23 cellular contexts compared by ENCODE assay signal in the genomic region with DNA sequence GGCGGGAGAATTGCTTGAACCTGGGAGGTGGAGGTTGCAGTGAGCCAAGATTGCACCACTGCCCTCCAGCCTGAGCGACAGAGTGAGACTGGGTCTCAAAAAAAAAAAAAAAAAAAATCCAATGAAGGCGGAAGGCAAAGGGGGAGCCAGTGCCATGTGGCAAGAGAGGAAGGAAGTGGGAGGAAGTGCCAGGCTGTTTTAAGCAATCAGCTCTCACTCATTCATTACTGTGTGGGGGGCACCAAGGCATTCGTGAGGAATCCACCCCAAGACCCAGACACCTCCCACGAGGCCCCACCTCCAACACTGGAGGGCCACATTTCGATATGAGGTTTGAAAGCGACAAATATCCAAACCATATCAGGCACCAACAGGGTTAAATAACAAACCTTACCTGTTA. TPM values are rescaled to one million over a fixed set of nuclear protein-coding genes. Genes with fewer than 3 reads are reported as not detected.
DNase-seq lines count a peak whose midpoint lies in the region; ATAC-seq and TF ChIP-seq lines count a peak whose summit lies in the region.
"Had no signal": no experiment of that assay in that cellular context is flagged by ENCODE, and none has a peak within 500 bp of the region (broad histone marks: within the 10 kb centered on the region; RNA-seq: fewer than 3 reads in every experiment).

No MANE protein-coding gene starts in this region.

- H4K91ac ChIP-seq in neuronal stem cell (ENCODE audit: low read depth, low read length, poor library complexity) = no peak overlapping the region

- no peaks in the 10 kb centered on the region for H3K36me3 ChIP-seq in left ventricle myocardium inferior
- no peaks in the 10 kb centered on the region for H3K36me3 ChIP-seq in iPS-20b (ENCODE audit: insufficient read depth, low read depth, low read length)
- no peaks in the 10 kb centered on the region for H3K36me3 ChIP-seq in neuronal stem cell (replicated peaks in 1 of 2; ENCODE audit: control insufficient read depth in 2 of 2, insufficient read depth in 2 of 2, low read length in 2 of 2)
- no peaks in the 10 kb centered on the region for H3K36me3 ChIP-seq in hepatocyte (replicated peaks; ENCODE audit: insufficient read depth, low read depth)
- H3K36me3 ChIP-seq: left lung, thoracic aorta had no signal

- intact Hi-C loops in Right ventricle myocardium superior (cut with DNase I) = no loop called here
- intact Hi-C loops in left ventricle myocardium inferior (cut with micrococcal nuclease) = no loop called here

- no peak overlapping the region for H2BK12ac ChIP-seq in neuronal stem cell (ENCODE audit: low read length)

- no peak overlapping the region for H3K23ac ChIP-seq in neuronal stem cell (ENCODE audit: low read depth, low read length, poor library complexity)

- H2AFZ ChIP-seq in neuronal stem cell (ENCODE audit: low read length) (no peak overlapping the region), hepatocyte (no peak overlapping the region)

- no peak overlapping the region for H3K14ac ChIP-seq in neuronal stem cell (ENCODE audit: low read length)

- H3K4me3 ChIP-seq in left ventricle myocardium inferior (no peak overlapping the region), iPS-20b (ENCODE audit: low read length) (peak overlapping the region; percentile 15; the same call in 1 of the 2 replicates), neuronal stem cell (ENCODE audit: low read length in 2 of 2) (no peak overlapping the region), hepatocyte (no peak overlapping the region)
- H3K4me3 ChIP-seq: A549, coronary artery, left lung, thoracic aorta had no signal

- no peaks in the 10 kb centered on the region for H3K27me3 ChIP-seq in left ventricle myocardium inferior (ENCODE audit: low read depth)
- H3K27me3 ChIP-seq in iPS-20b (ENCODE audit: insufficient read depth, low read length) = 0 out of 2 replicates have a peak, but pooled peaks cover 3% of the 10 kb centered on the region
- H3K27me3 ChIP-seq in neuronal stem cell (ENCODE audit: control insufficient read depth in 3 of 3, insufficient read depth in 3 of 3, low read depth in 1 of 3, low read length in 3 of 3) = peaks cover 0 to 2% (median 0%) of the 10 kb centered on the region in 3 experiments
- H3K27me3 ChIP-seq in hepatocyte = no peaks in the 10 kb centered on the region
- H3K27me3 ChIP-seq: left lung had no signal

- H2BK120ac ChIP-seq in neuronal stem cell (ENCODE audit: low read depth, low read length) = no peak overlapping the region

- H3K27ac ChIP-seq in left ventricle myocardium inferior (replicated peaks) = no peak overlapping the region
- no peak overlapping the region for H3K27ac ChIP-seq in iPS-20b (ENCODE audit: low read length)
- no peak overlapping the region for H3K27ac ChIP-seq in neuronal stem cell (replicated peaks; ENCODE audit: low read length)
- no peak overlapping the region for H3K27ac ChIP-seq in hepatocyte
- H3K27ac ChIP-seq: A549, coronary artery, thoracic aorta had no signal

- ATAC-seq in Right ventricle myocardium superior (ENCODE audit: poor library complexity) = peak; percentile 45
- ATAC-seq: A549, left lung, SK-N-SH treated with all-trans-retinoic acid at 6 μM for 48 hours had no signal

- H3K79me2 ChIP-seq in hepatocyte = no peaks in the 10 kb centered on the region

- H3K9ac ChIP-seq in iPS-20b (ENCODE audit: low read depth, low read length) (no peak overlapping the region), neuronal stem cell (ENCODE audit: low read depth, low read length, poor library complexity) (no peak overlapping the region)

- H3K4me1 ChIP-seq in left ventricle myocardium inferior = peaks cover 6% of the 10 kb centered on the region
- peaks cover 6% of the 10 kb centered on the region; the same call in 1 of the 2 replicates for H3K4me1 ChIP-seq in iPS-20b (ENCODE audit: insufficient read depth, low read length)
- H3K4me1 ChIP-seq in neuronal stem cell (ENCODE audit: control insufficient read depth in 2 of 2, insufficient read depth in 1 of 2, low read depth in 1 of 2, low read length in 2 of 2) = no peaks in the 10 kb centered on the region
- H3K4me1 ChIP-seq in hepatocyte (ENCODE audit: insufficient read depth) = no peaks in the 10 kb centered on the region
- H3K4me1 ChIP-seq: A549 had no signal

- H3K4me2 ChIP-seq in neuronal stem cell (ENCODE audit: insufficient read depth, low read length, poor library complexity, severe bottlenecking) = no peak overlapping the region
- no peak overlapping the region for H3K4me2 ChIP-seq in hepatocyte
- H3K4me2 ChIP-seq: A549 had no signal

- H4K20me1 ChIP-seq in hepatocyte (ENCODE audit: insufficient read depth, poor library complexity, severe bottlenecking) = no peaks in the 10 kb centered on the region

- no peak overlapping the region for H2AK5ac ChIP-seq in neuronal stem cell (ENCODE audit: low read depth, low read length)

- no peak overlapping the region for H3K4ac ChIP-seq in neuronal stem cell (ENCODE audit: low read length)

- H3K9me2 ChIP-seq in hepatocyte (replicated peaks; ENCODE audit: insufficient read depth) = no peaks in the 10 kb centered on the region

- H2BK15ac ChIP-seq in neuronal stem cell (ENCODE audit: low read length) = no peak overlapping the region

- peak; percentile 34 for DNase-seq in Right ventricle myocardium superior
- DNase-seq in left ventricle myocardium inferior = no peak
- DNase-seq in NOMO-1 (lab: John Stamatoyannopoulos, UW; ENCODE audit: unreplicated experiment in 2 of 2) = peak; percentile 69 to 77
- DNase-seq in superior temporal gyrus (ENCODE audit: extremely low spot score) = peak; percentile 8
- DNase-seq in neuronal stem cell (ENCODE audit: low spot score) = no peak
- no peak for DNase-seq in NCI-H2029 treated with DMSO at 0.1 percent for 48 hours (lab: John Stamatoyannopoulos, UW)
- DNase-seq in hepatocyte (ENCODE audit: low spot score) = no peak
- DNase-seq: activated CD4-positive, alpha-beta T cell treated with anti-CD3 and anti-CD28 coated beads for 4 hours; activated naive CD8-positive, alpha-beta T cell treated with anti-CD3 and anti-CD28 coated beads for 36 hours; CD4-positive, CD25-positive, alpha-beta regulatory T cell; DMS 273 treated with DMSO at 0.1 percent for 48 hours; glutamatergic neuron; left lung; NCI-H1694 treated with DMSO at 0.1 percent for 48 hours; NCI-H226; retina had no signal

- H3K79me1 ChIP-seq in neuronal stem cell (ENCODE audit: low read depth, low read length) = no peaks in the 10 kb centered on the region

- H3K18ac ChIP-seq in neuronal stem cell (ENCODE audit: low read length) = no peak overlapping the region

- H3K9me3 ChIP-seq in left ventricle myocardium inferior (replicated peaks) = no peaks in the 10 kb centered on the region
- no peaks in the 10 kb centered on the region for H3K9me3 ChIP-seq in iPS-20b (ENCODE audit: insufficient read depth, low read depth, low read length)
- no peaks in the 10 kb centered on the region for H3K9me3 ChIP-seq in neuronal stem cell (replicated peaks in 1 of 2; ENCODE audit: control insufficient read depth in 2 of 2, insufficient read depth in 1 of 2, low read depth in 1 of 2, low read length in 2 of 2)
- H3K9me3 ChIP-seq in hepatocyte (ENCODE audit: low read depth) = no peaks in the 10 kb centered on the region
- H3K9me3 ChIP-seq: A549, left lung, thoracic aorta had no signal

- no peak overlapping the region for H4K8ac ChIP-seq in neuronal stem cell (ENCODE audit: low read depth, low read length)

- H2BK5ac ChIP-seq in neuronal stem cell (ENCODE audit: low read length) = no peak overlapping the region

- WGBS in neuronal stem cell (ENCODE audit: extremely low coverage in 2 of 2, insufficient read length in 2 of 2, insufficient replicate concordance in 1 of 2), 2 donors = no CpG with 5 or more reads among the region's 7 CpGs
- 71% methylated on average over 7 of the region's 7 CpGs for WGBS in hepatocyte (ENCODE audit: low lambda C conversion rate, missing lambda C conversion rate)

- TF ChIP-seq CTCF in left ventricle myocardium inferior (IDR thresholded peaks at IDR 0.05; ENCODE audit: borderline replicate concordance) (no peak), hepatocyte (IDR thresholded peaks at IDR 0.05; ENCODE audit: poor library complexity) (no peak)

RNA-seq across cellular contexts. Expression of a gene that starts 7.7 kb away (rescaled TPM):
- total RNA-seq in Right ventricle myocardium superior (16.4 TPM), left ventricle myocardium inferior (20.8 TPM), hepatocyte (35.1 and 37.4 TPM in 2 replicates)
- 42.5 TPM for polyA plus RNA-seq in neuronal stem cell (2013, experiment 1 of 2)
- polyA plus RNA-seq in neuronal stem cell (2013, experiment 2 of 2) = 38.5 TPM
- 35.5 and 44.0 TPM in 2 replicates for polyA plus RNA-seq in hepatocyte
- total RNA-seq: CD4-positive, CD25-positive, alpha-beta regulatory T cell had no signal
- polyA plus RNA-seq: CD4-positive, CD25-positive, alpha-beta regulatory T cell had no signal

RNA-seq across cellular contexts. Expression of a gene that starts 39.2 kb away (rescaled TPM):
- total RNA-seq in Right ventricle myocardium superior = 0.13 TPM
- total RNA-seq in left ventricle myocardium inferior = not detected
- polyA plus RNA-seq in neuronal stem cell (2013, experiment 1 of 2) = 1.1 TPM
- 0.97 TPM for polyA plus RNA-seq in neuronal stem cell (2013, experiment 2 of 2)
- total RNA-seq in hepatocyte = 4.5 and 5.5 TPM in 2 replicates
- polyA plus RNA-seq in hepatocyte = 4.3 and 7.3 TPM in 2 replicates
- total RNA-seq: activated naive CD8-positive, alpha-beta T cell treated with anti-CD3 and anti-CD28 coated beads for 36 hours; CD4-positive, CD25-positive, alpha-beta regulatory T cell; M059J; mononuclear cell; thoracic aorta had no signal

RNA-seq across cellular contexts. Expression of a gene that starts 54.5 kb away (rescaled TPM):
- total RNA-seq in Right ventricle myocardium superior (0.38 TPM), left ventricle myocardium inferior (not detected), hepatocyte (not detected in 2 replicates)
- polyA plus RNA-seq in neuronal stem cell (2013, experiment 1 of 2) = not detected
- polyA plus RNA-seq in neuronal stem cell (2013, experiment 2 of 2) = not detected
- polyA plus RNA-seq in hepatocyte = 0.11 and 0.61 TPM in 2 replicates
- total RNA-seq: CD4-positive, CD25-positive, alpha-beta regulatory T cell; left lung; M059J; mononuclear cell; thoracic aorta had no signal

Comparison
In these comparisons a context has a peak if more than half of its experiments do, and no peak if none do; other contexts are left out.
1. DNase-seq: peak in Right ventricle myocardium superior (single experiment), NOMO-1 (2 of 2) and superior temporal gyrus (single experiment); none in left ventricle myocardium inferior (single experiment), neuronal stem cell (single experiment), NCI-H2029 treated with DMSO at 0.1 percent for 48 hours (single experiment) and hepatocyte (single experiment).